Comparison of ENCODE assay signal across 1 cellular context in the genomic region with DNA sequence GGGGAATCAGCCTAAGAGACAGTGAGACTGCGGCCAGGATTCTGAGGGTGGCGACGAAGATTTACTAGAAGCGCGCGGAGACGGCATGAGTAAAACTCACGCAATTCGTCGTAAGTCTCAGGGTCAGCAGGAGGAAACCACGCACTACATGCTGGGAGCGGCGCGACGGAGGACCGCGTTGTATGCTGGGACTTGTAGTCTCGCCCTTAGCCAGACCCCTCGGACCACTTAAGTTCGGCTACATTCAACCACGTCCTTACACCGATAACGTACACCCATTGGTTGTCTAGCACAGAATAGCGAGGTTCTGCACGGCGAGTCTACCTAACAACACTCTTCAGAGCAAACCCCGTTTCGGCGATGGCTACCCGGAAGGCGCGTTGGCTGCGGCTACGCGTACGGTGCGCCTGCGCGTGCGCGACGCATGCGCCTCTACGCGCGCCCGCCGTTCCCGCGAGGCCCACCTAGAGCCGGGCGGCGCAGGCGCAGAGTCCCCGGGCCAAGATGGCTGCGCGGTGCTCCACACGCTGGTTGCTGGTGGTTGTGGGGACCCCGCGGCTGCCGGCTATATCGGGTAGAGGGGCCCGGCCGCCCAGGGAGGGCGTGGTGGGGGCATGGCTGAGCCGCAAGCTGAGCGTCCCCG.
TF ChIP-seq lines count a peak whose summit lies in the region.

A gene (plus strand): TSS at position 491 of the 643 bp plus-strand sequence. CDS start 14 bp downstream, at position 505.

TF ChIP-seq in H1, 55 proteins besides CTCF, POLR2A, EP300 and RAD21 (continued from another document):
- TF ChIP-seq RBBP5 (IDR thresholded peaks at IDR 0.05; ENCODE audit: borderline replicate concordance, low read depth, low read length) (peak; percentile 91), SIN3A (conservative IDR thresholded peaks at IDR 0.05 in 1 of 2, IDR thresholded peaks at IDR 0.05 in 1 of 2; ENCODE audit: low read depth in 1 of 2, low read length in 2 of 2) (peak in 1 of 2 experiments; percentile 89; a peak in 2 of 4 replicates), CHD1 (IDR thresholded peaks at IDR 0.05; ENCODE audit: low read depth, low read length) (no peak), CBX8 (IDR thresholded peaks at IDR 0.05; ENCODE audit: borderline replicate concordance, low read depth, low read length) (no peak), NRF1 (IDR thresholded peaks at IDR 0.05; ENCODE audit: low read depth, low read length) (peak; percentile 99), FOSL1 (IDR thresholded peaks at IDR 0.05; ENCODE audit: insufficient read depth, low read depth, low read length) (no peak), HDAC2 (IDR thresholded peaks at IDR 0.05; ENCODE audit: borderline replicate concordance in 1 of 2, low read depth in 2 of 2, low read length in 2 of 2) (0 out of 4 replicates have a peak, but pooled peaks of 1 of the 2 experiments have one; percentile 84), SUZ12 (IDR thresholded peaks at IDR 0.05; ENCODE audit: low read length) (no peak), MAFK (IDR thresholded peaks at IDR 0.05; ENCODE audit: low read depth, low read length) (no peak), SP4 (IDR thresholded peaks at IDR 0.05; ENCODE audit: low read length) (peak; percentile 88; the same call in 1 of the 2 replicates), BRCA1 (IDR thresholded peaks at IDR 0.05; ENCODE audit: low read depth, low read length) (peak; percentile 84), SP1 (IDR thresholded peaks at IDR 0.05; ENCODE audit: low read depth, low read length) (no peak), SIX5 (IDR thresholded peaks at IDR 0.05; ENCODE audit: low read depth, low read length) (peak; percentile 76), KDM5A (IDR thresholded peaks at IDR 0.05; ENCODE audit: low read length) (peak; percentile 91), TAF7 (optimal IDR thresholded peaks at IDR 0.05; ENCODE audit: borderline replicate concordance, low read depth, low read length) (peak; percentile 64), RNF2 (IDR thresholded peaks at IDR 0.05; ENCODE audit: borderline replicate concordance, low read depth, low read length, missing control alignments, poor library complexity, severe bottlenecking) (no peak), TBP (IDR thresholded peaks at IDR 0.05; ENCODE audit: low read depth, low read length) (peak; percentile 75), GTF2F1 (IDR thresholded peaks at IDR 0.05; ENCODE audit: borderline replicate concordance, low read depth, low read length) (no peak), BACH1 (IDR thresholded peaks at IDR 0.05; ENCODE audit: low read length) (no peak), JUND (IDR thresholded peaks at IDR 0.05; ENCODE audit: low read length) (no peak), SAP30 (IDR thresholded peaks at IDR 0.05; ENCODE audit: insufficient read depth, insufficient replicate concordance, low read length) (no peak), EGR1 (IDR thresholded peaks at IDR 0.05; ENCODE audit: borderline replicate concordance, low read depth, low read length) (no peak), EZH2 (IDR thresholded peaks at IDR 0.05; ENCODE audit: low read depth, low read length, severe bottlenecking) (no peak), KDM4A (IDR thresholded peaks at IDR 0.05; ENCODE audit: low read depth, low read length, severe bottlenecking) (peak; percentile 97), KDM1A (IDR thresholded peaks at IDR 0.05; ENCODE audit: borderline replicate concordance, low read length) (no peak), POLR2AphosphoS5 (IDR thresholded peaks at IDR 0.05; ENCODE audit: low read depth, low read length) (peak; percentile 98), SRF (IDR thresholded peaks at IDR 0.05; ENCODE audit: low read depth, low read length) (no peak), ZNF274 (IDR thresholded peaks at IDR 0.05; ENCODE audit: borderline replicate concordance, extremely low read depth, low read length) (no peak), TEAD4 (IDR thresholded peaks at IDR 0.05; ENCODE audit: low read depth, low read length) (no peak), ASH2L (IDR thresholded peaks at IDR 0.05; ENCODE audit: low read length) (peak; percentile 91), CTBP2 (IDR thresholded peaks at IDR 0.05; ENCODE audit: borderline replicate concordance, insufficient read depth, insufficient read length, low read length) (no peak), POU5F1 (IDR thresholded peaks at IDR 0.05; ENCODE audit: low read depth, low read length) (no peak), SP2 (IDR thresholded peaks at IDR 0.05; ENCODE audit: low read length) (no peak), YY1 (IDR thresholded peaks at IDR 0.05; ENCODE audit: low read depth, low read length) (peak; percentile 94), PHF8 (conservative IDR thresholded peaks at IDR 0.05; ENCODE audit: low read depth, low read length) (peak; percentile 94), CHD2 (IDR thresholded peaks at IDR 0.05; ENCODE audit: low read length) (peak; percentile 96), HDAC6 (IDR thresholded peaks at IDR 0.05; ENCODE audit: low read depth, low read length) (no peak), CREB1 (IDR thresholded peaks at IDR 0.05) (peak; percentile 91), TCF12 (IDR thresholded peaks at IDR 0.05; ENCODE audit: low read depth, low read length) (no peak), NANOG (IDR thresholded peaks at IDR 0.05; ENCODE audit: insufficient read depth, low read depth, low read length, poor library complexity, severe bottlenecking) (no peak), GABPA (IDR thresholded peaks at IDR 0.05; ENCODE audit: borderline replicate concordance, insufficient read depth, low read length) (no peak), RFX5 (IDR thresholded peaks at IDR 0.05; ENCODE audit: borderline replicate concordance, low read depth, low read length) (0 out of 2 replicates have a peak, but pooled peaks have one; percentile 12), CBX5 (IDR thresholded peaks at IDR 0.05; ENCODE audit: low read depth, low read length) (no peak), BCL11A (IDR thresholded peaks at IDR 0.05; ENCODE audit: low read depth in 2 of 2, low read length in 2 of 2) (no peak), CEBPB (IDR thresholded peaks at IDR 0.05; ENCODE audit: low read depth, low read length) (0 out of 2 replicates have a peak, but pooled peaks have one; percentile 28)
- TF ChIP-seq, protein P1, sequence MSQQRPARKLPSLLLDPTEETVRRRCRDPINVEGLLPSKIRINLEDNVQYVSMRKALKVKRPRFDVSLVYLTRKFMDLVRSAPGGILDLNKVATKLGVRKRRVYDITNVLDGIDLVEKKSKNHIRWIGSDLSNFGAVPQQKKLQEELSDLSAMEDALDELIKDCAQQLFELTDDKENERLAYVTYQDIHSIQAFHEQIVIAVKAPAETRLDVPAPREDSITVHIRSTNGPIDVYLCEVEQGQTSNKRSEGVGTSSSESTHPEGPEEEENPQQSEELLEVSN (IDR thresholded peaks at IDR 0.05): peak; percentile 53
- TF ChIP-seq, protein P2, sequence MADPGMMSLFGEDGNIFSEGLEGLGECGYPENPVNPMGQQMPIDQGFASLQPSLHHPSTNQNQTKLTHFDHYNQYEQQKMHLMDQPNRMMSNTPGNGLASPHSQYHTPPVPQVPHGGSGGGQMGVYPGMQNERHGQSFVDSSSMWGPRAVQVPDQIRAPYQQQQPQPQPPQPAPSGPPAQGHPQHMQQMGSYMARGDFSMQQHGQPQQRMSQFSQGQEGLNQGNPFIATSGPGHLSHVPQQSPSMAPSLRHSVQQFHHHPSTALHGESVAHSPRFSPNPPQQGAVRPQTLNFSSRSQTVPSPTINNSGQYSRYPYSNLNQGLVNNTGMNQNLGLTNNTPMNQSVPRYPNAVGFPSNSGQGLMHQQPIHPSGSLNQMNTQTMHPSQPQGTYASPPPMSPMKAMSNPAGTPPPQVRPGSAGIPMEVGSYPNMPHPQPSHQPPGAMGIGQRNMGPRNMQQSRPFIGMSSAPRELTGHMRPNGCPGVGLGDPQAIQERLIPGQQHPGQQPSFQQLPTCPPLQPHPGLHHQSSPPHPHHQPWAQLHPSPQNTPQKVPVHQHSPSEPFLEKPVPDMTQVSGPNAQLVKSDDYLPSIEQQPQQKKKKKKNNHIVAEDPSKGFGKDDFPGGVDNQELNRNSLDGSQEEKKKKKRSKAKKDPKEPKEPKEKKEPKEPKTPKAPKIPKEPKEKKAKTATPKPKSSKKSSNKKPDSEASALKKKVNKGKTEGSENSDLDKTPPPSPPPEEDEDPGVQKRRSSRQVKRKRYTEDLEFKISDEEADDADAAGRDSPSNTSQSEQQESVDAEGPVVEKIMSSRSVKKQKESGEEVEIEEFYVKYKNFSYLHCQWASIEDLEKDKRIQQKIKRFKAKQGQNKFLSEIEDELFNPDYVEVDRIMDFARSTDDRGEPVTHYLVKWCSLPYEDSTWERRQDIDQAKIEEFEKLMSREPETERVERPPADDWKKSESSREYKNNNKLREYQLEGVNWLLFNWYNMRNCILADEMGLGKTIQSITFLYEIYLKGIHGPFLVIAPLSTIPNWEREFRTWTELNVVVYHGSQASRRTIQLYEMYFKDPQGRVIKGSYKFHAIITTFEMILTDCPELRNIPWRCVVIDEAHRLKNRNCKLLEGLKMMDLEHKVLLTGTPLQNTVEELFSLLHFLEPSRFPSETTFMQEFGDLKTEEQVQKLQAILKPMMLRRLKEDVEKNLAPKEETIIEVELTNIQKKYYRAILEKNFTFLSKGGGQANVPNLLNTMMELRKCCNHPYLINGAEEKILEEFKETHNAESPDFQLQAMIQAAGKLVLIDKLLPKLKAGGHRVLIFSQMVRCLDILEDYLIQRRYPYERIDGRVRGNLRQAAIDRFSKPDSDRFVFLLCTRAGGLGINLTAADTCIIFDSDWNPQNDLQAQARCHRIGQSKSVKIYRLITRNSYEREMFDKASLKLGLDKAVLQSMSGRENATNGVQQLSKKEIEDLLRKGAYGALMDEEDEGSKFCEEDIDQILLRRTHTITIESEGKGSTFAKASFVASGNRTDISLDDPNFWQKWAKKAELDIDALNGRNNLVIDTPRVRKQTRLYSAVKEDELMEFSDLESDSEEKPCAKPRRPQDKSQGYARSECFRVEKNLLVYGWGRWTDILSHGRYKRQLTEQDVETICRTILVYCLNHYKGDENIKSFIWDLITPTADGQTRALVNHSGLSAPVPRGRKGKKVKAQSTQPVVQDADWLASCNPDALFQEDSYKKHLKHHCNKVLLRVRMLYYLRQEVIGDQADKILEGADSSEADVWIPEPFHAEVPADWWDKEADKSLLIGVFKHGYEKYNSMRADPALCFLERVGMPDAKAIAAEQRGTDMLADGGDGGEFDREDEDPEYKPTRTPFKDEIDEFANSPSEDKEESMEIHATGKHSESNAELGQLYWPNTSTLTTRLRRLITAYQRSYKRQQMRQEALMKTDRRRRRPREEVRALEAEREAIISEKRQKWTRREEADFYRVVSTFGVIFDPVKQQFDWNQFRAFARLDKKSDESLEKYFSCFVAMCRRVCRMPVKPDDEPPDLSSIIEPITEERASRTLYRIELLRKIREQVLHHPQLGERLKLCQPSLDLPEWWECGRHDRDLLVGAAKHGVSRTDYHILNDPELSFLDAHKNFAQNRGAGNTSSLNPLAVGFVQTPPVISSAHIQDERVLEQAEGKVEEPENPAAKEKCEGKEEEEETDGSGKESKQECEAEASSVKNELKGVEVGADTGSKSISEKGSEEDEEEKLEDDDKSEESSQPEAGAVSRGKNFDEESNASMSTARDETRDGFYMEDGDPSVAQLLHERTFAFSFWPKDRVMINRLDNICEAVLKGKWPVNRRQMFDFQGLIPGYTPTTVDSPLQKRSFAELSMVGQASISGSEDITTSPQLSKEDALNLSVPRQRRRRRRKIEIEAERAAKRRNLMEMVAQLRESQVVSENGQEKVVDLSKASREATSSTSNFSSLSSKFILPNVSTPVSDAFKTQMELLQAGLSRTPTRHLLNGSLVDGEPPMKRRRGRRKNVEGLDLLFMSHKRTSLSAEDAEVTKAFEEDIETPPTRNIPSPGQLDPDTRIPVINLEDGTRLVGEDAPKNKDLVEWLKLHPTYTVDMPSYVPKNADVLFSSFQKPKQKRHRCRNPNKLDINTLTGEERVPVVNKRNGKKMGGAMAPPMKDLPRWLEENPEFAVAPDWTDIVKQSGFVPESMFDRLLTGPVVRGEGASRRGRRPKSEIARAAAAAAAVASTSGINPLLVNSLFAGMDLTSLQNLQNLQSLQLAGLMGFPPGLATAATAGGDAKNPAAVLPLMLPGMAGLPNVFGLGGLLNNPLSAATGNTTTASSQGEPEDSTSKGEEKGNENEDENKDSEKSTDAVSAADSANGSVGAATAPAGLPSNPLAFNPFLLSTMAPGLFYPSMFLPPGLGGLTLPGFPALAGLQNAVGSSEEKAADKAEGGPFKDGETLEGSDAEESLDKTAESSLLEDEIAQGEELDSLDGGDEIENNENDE (IDR thresholded peaks at IDR 0.05; ENCODE audit: insufficient replicate concordance, low read length): no peak
- TF ChIP-seq, protein P3, sequence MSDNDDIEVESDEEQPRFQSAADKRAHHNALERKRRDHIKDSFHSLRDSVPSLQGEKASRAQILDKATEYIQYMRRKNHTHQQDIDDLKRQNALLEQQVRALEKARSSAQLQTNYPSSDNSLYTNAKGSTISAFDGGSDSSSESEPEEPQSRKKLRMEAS (IDR thresholded peaks at IDR 0.05): peak; percentile 72
- TF ChIP-seq, protein P4, sequence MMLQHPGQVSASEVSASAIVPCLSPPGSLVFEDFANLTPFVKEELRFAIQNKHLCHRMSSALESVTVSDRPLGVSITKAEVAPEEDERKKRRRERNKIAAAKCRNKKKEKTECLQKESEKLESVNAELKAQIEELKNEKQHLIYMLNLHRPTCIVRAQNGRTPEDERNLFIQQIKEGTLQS (IDR thresholded peaks at IDR 0.05; ENCODE audit: insufficient read depth, low read depth, low read length): no peak; the same call in 1 of the 2 replicates
- TF ChIP-seq, protein P5, sequence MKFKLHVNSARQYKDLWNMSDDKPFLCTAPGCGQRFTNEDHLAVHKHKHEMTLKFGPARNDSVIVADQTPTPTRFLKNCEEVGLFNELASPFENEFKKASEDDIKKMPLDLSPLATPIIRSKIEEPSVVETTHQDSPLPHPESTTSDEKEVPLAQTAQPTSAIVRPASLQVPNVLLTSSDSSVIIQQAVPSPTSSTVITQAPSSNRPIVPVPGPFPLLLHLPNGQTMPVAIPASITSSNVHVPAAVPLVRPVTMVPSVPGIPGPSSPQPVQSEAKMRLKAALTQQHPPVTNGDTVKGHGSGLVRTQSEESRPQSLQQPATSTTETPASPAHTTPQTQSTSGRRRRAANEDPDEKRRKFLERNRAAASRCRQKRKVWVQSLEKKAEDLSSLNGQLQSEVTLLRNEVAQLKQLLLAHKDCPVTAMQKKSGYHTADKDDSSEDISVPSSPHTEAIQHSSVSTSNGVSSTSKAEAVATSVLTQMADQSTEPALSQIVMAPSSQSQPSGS (IDR thresholded peaks at IDR 0.05; ENCODE audit: low read length): 0 out of 2 replicates have a peak, but pooled peaks have one; percentile 15
- TF ChIP-seq, protein P6, sequence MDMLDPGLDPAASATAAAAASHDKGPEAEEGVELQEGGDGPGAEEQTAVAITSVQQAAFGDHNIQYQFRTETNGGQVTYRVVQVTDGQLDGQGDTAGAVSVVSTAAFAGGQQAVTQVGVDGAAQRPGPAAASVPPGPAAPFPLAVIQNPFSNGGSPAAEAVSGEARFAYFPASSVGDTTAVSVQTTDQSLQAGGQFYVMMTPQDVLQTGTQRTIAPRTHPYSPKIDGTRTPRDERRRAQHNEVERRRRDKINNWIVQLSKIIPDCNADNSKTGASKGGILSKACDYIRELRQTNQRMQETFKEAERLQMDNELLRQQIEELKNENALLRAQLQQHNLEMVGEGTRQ (IDR thresholded peaks at IDR 0.05; ENCODE audit: low read length): no peak
